ENCODE assay signal across 27 cellular contexts in genomic region chr14:105173145-105173544, GRCh38.
"Had no signal": no experiment of that assay in that cellular context is flagged by ENCODE, and none has a peak within 500 bp of the region (broad histone marks: within the 10 kb centered on the region; RNA-seq: fewer than 3 reads in every experiment).

No MANE protein-coding gene starts in this region.

- H3K9me3 ChIP-seq: gastrocnemius medialis, lower lobe of right lung, prostate gland, right atrium auricular region, suprapubic skin, transverse colon, upper lobe of right lung, uterus had no signal

- H3K36me3 Mint-ChIP-seq: neural progenitor cell had no signal

- H3K4me1 ChIP-seq: neural progenitor cell, prostate gland, uterus had no signal

- H3K4me3 Mint-ChIP-seq: dendritic cell treated with granulocyte-macrophage colony-stimulating factor and Interleukin-4, amounts not matched to agents 40 ng/mL and 50 ng/mL, for 4 days; endodermal cell; nephron; neural progenitor cell; stimulated activated naive CD8-positive, alpha-beta T cell treated with anti-CD3 and anti-CD28 coated beads, Interleukin-15, amount 100 ng/mL, for 72 hours had no signal

- H3K36me3 ChIP-seq: gastrocnemius medialis, lower lobe of right lung, neural progenitor cell, prostate gland, right atrium auricular region, suprapubic skin, transverse colon, upper lobe of right lung, uterus had no signal

- DNase-seq: effector CD8-positive, alpha-beta T cell; endodermal cell; foreskin fibroblast; gastrocnemius medialis; head of caudate nucleus; left ventricle myocardium superior; lower lobe of right lung; nucleus accumbens; stimulated activated CD4-positive, alpha-beta T cell treated with anti-CD3 and anti-CD28 coated beads, Interleukin-12 subunit alpha, Interleukin-12 subunit beta, amount 100 ng/mL, for 4 hours; stimulated activated CD4-positive, alpha-beta T cell treated with anti-CD3 and anti-CD28 coated beads, Interleukin-1b, Interleukin-23, amount 100 ng/mL, for 48 hours; stimulated activated CD4-positive, alpha-beta T cell treated with anti-CD3 and anti-CD28 coated beads, Interleukin-4, amount 100 ng/mL, for 1 hour; stimulated activated CD8-positive, alpha-beta memory T cell treated with anti-CD3 and anti-CD28 coated beads, Interleukin-4, amount 100 ng/mL, for 48 hours; stimulated activated naive CD4-positive, alpha-beta T cell; stimulated activated naive CD8-positive, alpha-beta T cell treated with anti-CD3 and anti-CD28 coated beads, Interleukin-15, amount 100 ng/mL, for 72 hours; transverse colon; upper lobe of right lung; uterus had no signal

- H3K4me3 ChIP-seq: gastrocnemius medialis, lower lobe of right lung, neural progenitor cell, prostate gland, right atrium auricular region, smooth muscle cell, suprapubic skin, transverse colon, upper lobe of right lung, uterus had no signal

- H3K4me2 ChIP-seq: neural progenitor cell, smooth muscle cell had no signal

- H3K9ac ChIP-seq: neural progenitor cell had no signal

- H3K27ac Mint-ChIP-seq: dendritic cell treated with granulocyte-macrophage colony-stimulating factor and Interleukin-4, amounts not matched to agents 40 ng/mL and 50 ng/mL, for 4 days; endodermal cell; nephron; neural progenitor cell; stimulated activated naive CD8-positive, alpha-beta T cell treated with anti-CD3 and anti-CD28 coated beads, Interleukin-15, amount 100 ng/mL, for 72 hours had no signal

- H3K27ac ChIP-seq: epithelial cell of prostate, gastrocnemius medialis, lower lobe of right lung, neural progenitor cell, prostate gland, right atrium auricular region, suprapubic skin, transverse colon, upper lobe of right lung, uterus had no signal

- H3K4me1 Mint-ChIP-seq: endodermal cell had no signal

- H3K9me3 Mint-ChIP-seq: dendritic cell treated with granulocyte-macrophage colony-stimulating factor and Interleukin-4, amounts not matched to agents 40 ng/mL and 50 ng/mL, for 4 days; endodermal cell; nephron; neural progenitor cell; stimulated activated naive CD8-positive, alpha-beta T cell treated with anti-CD3 and anti-CD28 coated beads, Interleukin-15, amount 100 ng/mL, for 72 hours had no signal

- H2AFZ ChIP-seq: neural progenitor cell had no signal

- H3K27me3 ChIP-seq: gastrocnemius medialis, right atrium auricular region had no signal

- ATAC-seq: esophagus mucosa; gastrocnemius medialis; left ventricle myocardium superior; lower lobe of right lung; sciatic nerve; stimulated activated naive CD8-positive, alpha-beta T cell treated with anti-CD3 and anti-CD28 coated beads, Interleukin-15, amount 100 ng/mL, for 72 hours; upper lobe of right lung had no signal
